8 cellular contexts compared by ENCODE assay signal in genomic region chr7:143416565-143417149, GRCh38. TPM values are rescaled to one million over a fixed set of nuclear protein-coding genes. Genes with fewer than 3 reads are reported as not detected.
DNase-seq lines count a peak whose midpoint lies in the region; ATAC-seq and TF ChIP-seq lines count a peak whose summit lies in the region.

No MANE protein-coding gene starts in this region.

- WGBS in liver: 2% methylated on average over 3 of the region's 3 CpGs

- H3K27ac ChIP-seq in breast epithelium (peak overlapping the region; percentile 50 to 57), liver (ENCODE audit: low read depth in 1 of 2, low read length in 2 of 2) (no peak overlapping the region)

- TF ChIP-seq CTCF in breast epithelium (IDR thresholded peaks at IDR 0.05) (peak; percentile 72 to 88 (median 85)), liver (IDR thresholded peaks at IDR 0.05; ENCODE audit: low read depth, low read length, missing input control) (peak; percentile 80)

- no peak for TF ChIP-seq POLR2A in breast epithelium (IDR thresholded peaks at IDR 0.05)

- DNase-seq in NCI-H2196 (lab: John Stamatoyannopoulos, UW; ENCODE audit: unreplicated experiment) (peak; percentile 51), NCI-H2196 treated with DMSO at 0.1 percent for 48 hours (lab: John Stamatoyannopoulos, UW; ENCODE audit: unreplicated experiment) (no peak), HEK293T (ENCODE audit: extremely low spot score) (peak; percentile 74), NCI-H460 (ENCODE audit: extremely low read depth, low read depth) (peak; percentile 62), breast epithelium (ENCODE audit: low spot score in 2 of 2) (no peak), retina (no peak)

- H3K4me1 ChIP-seq in breast epithelium (no peaks in the 10 kb centered on the region), liver (ENCODE audit: control insufficient read depth in 4 of 4, insufficient read depth in 4 of 4, low read length in 3 of 4) (peaks cover 0 to 10% (median 4%) of the 10 kb centered on the region in 4 donors)

- H3K9me3 ChIP-seq in breast epithelium (no peaks in the 10 kb centered on the region), liver (ENCODE audit: control insufficient read depth in 4 of 4, low read length in 3 of 4) (no peaks in the 10 kb centered on the region)

- no peak for ATAC-seq in GM21723 (IDR thresholded peaks at IDR 0.05; ENCODE audit: unreplicated experiment)

- POLR2A ChIA-PET in HEK293T (lab: Yijun Ruan, JAX): interaction anchor here (1.1 kb wide), 1 partner anchor 35 kb away, joined by 4 read pairs; no protein-coding TSS in a partner anchor

- no peaks in the 10 kb centered on the region for H3K27me3 ChIP-seq in breast epithelium
- H3K27me3 ChIP-seq in liver (ENCODE audit: control insufficient read depth in 4 of 4, insufficient read depth in 4 of 4, low read length in 3 of 4): no peaks in the 10 kb centered on the region

- TF ChIP-seq RAD21 in liver (IDR thresholded peaks at IDR 0.05): peak; percentile 94 to 96

- no peak overlapping the region for H3K9ac ChIP-seq in liver (ENCODE audit: low read depth in 1 of 2, low read length in 2 of 2)

- CTCF ChIA-PET in HEK293T (lab: Yijun Ruan, JAX): interaction anchor here (0.6 to 3.0 kb wide), 10 partner anchors 9 to 476 kb away, joined by 3 to 21 read pairs (median 4); no protein-coding TSS in a partner anchor

- intact Hi-C loops in breast epithelium (cut with DNase I; ENCODE audit: low total_unique reads): no loop called here

- H3K36me3 ChIP-seq in breast epithelium: no peaks in the 10 kb centered on the region
- no peaks in the 10 kb centered on the region for H3K36me3 ChIP-seq in liver (ENCODE audit: control insufficient read depth in 4 of 4, insufficient read depth in 3 of 4, low read depth in 1 of 4, low read length in 3 of 4)

- H3K4me3 ChIP-seq in breast epithelium (peak overlapping the region in 2 of 3 donors; percentile 4 to 36), liver (ENCODE audit: low read depth in 1 of 3, low read length in 3 of 3) (no peak overlapping the region)

TF ChIP-seq in HEK293T, 16 proteins besides CTCF, POLR2A, EP300 and RAD21:
- TF ChIP-seq SP1 (IDR thresholded peaks at IDR 0.05) (no peak), BHLHE40 (IDR thresholded peaks at IDR 0.05; ENCODE audit: borderline replicate concordance) (no peak), FOXK2 (IDR thresholded peaks at IDR 0.05) (no peak), FOXM1 (IDR thresholded peaks at IDR 0.05; ENCODE audit: borderline replicate concordance) (no peak), HDGF (IDR thresholded peaks at IDR 0.05; ENCODE audit: borderline replicate concordance) (no peak), ZNF384 (IDR thresholded peaks at IDR 0.05) (no peak), CTBP1 (IDR thresholded peaks at IDR 0.05; ENCODE audit: borderline replicate concordance) (no peak), TARDBP (IDR thresholded peaks at IDR 0.05) (no peak), ARNT (IDR thresholded peaks at IDR 0.05) (no peak), L3MBTL2 (conservative IDR thresholded peaks at IDR 0.05) (no peak), FOXA1 (IDR thresholded peaks at IDR 0.05) (no peak), ELF4 (IDR thresholded peaks at IDR 0.05) (no peak), SUZ12 (IDR thresholded peaks at IDR 0.05) (no peak), NFRKB (IDR thresholded peaks at IDR 0.05) (no peak), PKNOX1 (IDR thresholded peaks at IDR 0.05) (no peak), LEF1 (IDR thresholded peaks at IDR 0.05; ENCODE audit: borderline replicate concordance) (no peak)

TF ChIP-seq in liver, 16 proteins besides CTCF, POLR2A, EP300 and RAD21:
- no peak for TF ChIP-seq HNF4A (conservative IDR thresholded peaks at IDR 0.05)
- peak; percentile 22 to 27 for TF ChIP-seq RXRA (IDR thresholded peaks at IDR 0.05)
TF ChIP-seq in liver: peak in this region for 1.

RNA-seq across cellular contexts. Expression of gene EPHA1, which starts 8.0 kb away (rescaled TPM):
- not detected in 2 replicates for total RNA-seq in NCI-H460 (2014; rRNA removed; shearing (Covaris generic))
- polyA plus RNA-seq in NCI-H460 (2014; cell fraction: nucleus; rRNA removed): not detected in 2 replicates
- total RNA-seq in breast epithelium (10 to 100 TPM in 2 of 3 donors, not detected in 1; 11.8 to 15.4 TPM), liver (10 to 100 TPM; 12.0 to 21.0 TPM)
- 10 to 100 TPM; 10.3 to 10.7 TPM for polyA plus RNA-seq in liver

RNA-seq across cellular contexts. Expression of gene TAS2R60, which starts 26.6 kb away (rescaled TPM):
- total RNA-seq in NCI-H460 (2014; rRNA removed; shearing (Covaris generic)): not detected in 2 replicates
- polyA plus RNA-seq in NCI-H460 (2014; cell fraction: nucleus; rRNA removed): not detected in 2 replicates
- 1 to 10 TPM in 1 of 3 donors, not detected in 2; 1.6 TPM for total RNA-seq in breast epithelium
- total RNA-seq in liver: under 1 TPM in 1 of 2 donors, not detected in 1; 0.50 TPM
- polyA plus RNA-seq in liver: not detected

RNA-seq across cellular contexts. Expression of gene ZYX, which starts 35.5 kb away (rescaled TPM):
- 45.7 and 57.4 TPM in 2 replicates for total RNA-seq in NCI-H460 (2014; rRNA removed; shearing (Covaris generic))
- polyA plus RNA-seq in NCI-H460 (2014; cell fraction: nucleus; rRNA removed): 41.7 and 43.4 TPM in 2 replicates
- total RNA-seq in breast epithelium (10 to 100 TPM; 60.2 to 61.0 (median 60.4) TPM), liver (10 to 100 TPM; 15.4 to 17.2 TPM)
- polyA plus RNA-seq in liver: 10 to 100 TPM; 15.8 to 49.7 TPM

RNA-seq across cellular contexts. Expression of gene FAM131B, which starts 54.1 kb away (rescaled TPM):
- 0.06 and 0.10 TPM in 2 replicates for total RNA-seq in NCI-H460 (2014; rRNA removed; shearing (Covaris generic))
- polyA plus RNA-seq in NCI-H460 (2014; cell fraction: nucleus; rRNA removed): not detected in 2 replicates
- total RNA-seq in breast epithelium (1 to 10 TPM in 1 of 3 donors, under 1 TPM in 2; 0.48 to 2.3 (median 0.73) TPM), liver (under 1 TPM; 0.08 to 0.14 TPM)
- polyA plus RNA-seq in liver: under 1 TPM in 1 of 2 donors, not detected in 1; 0.06 TPM

Comparison
In these comparisons a context has a peak if more than half of its experiments do, and no peak if none do; other contexts are left out.
1. DNase-seq: peak in NCI-H2196 (single experiment), HEK293T (single experiment) and NCI-H460 (single experiment); none in NCI-H2196 treated with DMSO at 0.1 percent for 48 hours (single experiment), breast epithelium (0 of 2) and retina (single experiment).
2. H3K27ac ChIP-seq: peak in breast epithelium (2 of 2); none in liver (0 of 2).
3. H3K4me3 ChIP-seq: peak in breast epithelium (2 of 3); none in liver (0 of 3).